In genomic region chr11:65439331-65440181, GRCh38 we compare ENCODE assay signal across 8 cellular contexts. TPM values are rescaled to one million over a fixed set of nuclear protein-coding genes. Genes with fewer than 3 reads are reported as not detected.
A peak's percentile ranks its signal among the peaks of the same experiment; 100 is the strongest.
DNase-seq lines count a peak whose midpoint lies in the region; ATAC-seq and TF ChIP-seq lines count a peak whose summit lies in the region.

No MANE protein-coding gene starts in this region.

- no peak overlapping the region for H3K4me3 ChIP-seq in ACC112 (ENCODE audit: low read depth, low read length)
- H3K4me3 ChIP-seq in brain microvascular endothelial cell (ENCODE audit: low read depth, low read length) = no peak overlapping the region

- peaks cover 48% of the 10 kb centered on the region for H3K79me2 ChIP-seq in ACC112 (ENCODE audit: control insufficient read depth, insufficient read depth, low read length, unreplicated experiment)

- ATAC-seq in GM18873 (IDR thresholded peaks at IDR 0.05; ENCODE audit: low FRiP score, unreplicated experiment) = no peak

- peak overlapping the region; percentile 32 for H3K27ac ChIP-seq in ACC112 (ENCODE audit: low read depth, low read length)
- H3K27ac ChIP-seq in brain microvascular endothelial cell = peak overlapping the region; percentile 3

- peaks cover 40% of the 10 kb centered on the region for H3K36me3 ChIP-seq in ACC112 (ENCODE audit: insufficient read depth, low read length)
- peaks cover 69% of the 10 kb centered on the region for H3K36me3 ChIP-seq in brain microvascular endothelial cell (replicated peaks)

- no peak for TF ChIP-seq CTCF in brain microvascular endothelial cell (IDR thresholded peaks at IDR 0.05; ENCODE audit: low read depth, low read length, missing control alignments)

- in situ Hi-C loops in brain microvascular endothelial cell (cut with HindIII; ENCODE audit: low pct_ligation_motif_present, low sequenced_read_pairs) = no loop called here

- no peak overlapping the region for H2AFZ ChIP-seq in ACC112 (ENCODE audit: low read length, unreplicated experiment)

- peaks cover 27% of the 10 kb centered on the region for H3K4me1 ChIP-seq in ACC112 (ENCODE audit: control insufficient read depth, insufficient read depth, low read length, unreplicated experiment)

- H3K27me3 ChIP-seq in ACC112 (ENCODE audit: insufficient read depth, low read length) (no peaks in the 10 kb centered on the region), brain microvascular endothelial cell (replicated peaks) (no peaks in the 10 kb centered on the region)

- DNase-seq in LHCN-M2 (ENCODE audit: low read depth) (peak; percentile 39), brain microvascular endothelial cell (peak; percentile 34), myocyte (ENCODE audit: low read depth) (peak; percentile 45), HuH-7 (ENCODE audit: low spot score) (no peak), NCI-H1436 (lab: John Stamatoyannopoulos, UW) (no peak)
- DNase-seq in activated CD4-positive, alpha-beta T cell treated with anti-CD3 and anti-CD28 coated beads, Interleukin-2, amount 50 U/mL, for 4 hours = no peak

RNA-seq across cellular contexts. Expression of gene NEAT1, which starts 17.0 kb away (rescaled TPM):
- total RNA-seq in LHCN-M2 (2014; rRNA removed) (29.4 and 37.8 TPM in 2 replicates), myocyte (109 and 172 TPM in 2 replicates)
- polyA plus RNA-seq in LHCN-M2 (2012) = 88.5 TPM
- polyA plus RNA-seq in myocyte (2012) = 542 TPM

RNA-seq across cellular contexts. Expression of gene FRMD8, which starts 53.1 kb away (rescaled TPM):
- total RNA-seq in LHCN-M2 (2014; rRNA removed) (40.7 and 58.7 TPM in 2 replicates), myocyte (36.2 and 49.1 TPM in 2 replicates)
- polyA plus RNA-seq in LHCN-M2 (2012) = 19.7 TPM
- polyA plus RNA-seq in myocyte (2012) = 18.2 TPM

RNA-seq across cellular contexts. Expression of gene SLC25A45, which starts 57.1 kb away (rescaled TPM):
- total RNA-seq in LHCN-M2 (2014; rRNA removed) (1.4 and 2.3 TPM in 2 replicates), myocyte (2.9 and 4.6 TPM in 2 replicates)
- polyA plus RNA-seq in LHCN-M2 (2012) = 1.5 TPM
- polyA plus RNA-seq in myocyte (2012) = 5.7 TPM

RNA-seq across cellular contexts. Expression of gene MALAT1, which starts 59.3 kb away (rescaled TPM):
- total RNA-seq in LHCN-M2 (2014; rRNA removed) (1,575 and 2,461 TPM in 2 replicates), myocyte (5,859 and 8,069 TPM in 2 replicates)
- 343 TPM for polyA plus RNA-seq in LHCN-M2 (2012)
- 1,663 TPM for polyA plus RNA-seq in myocyte (2012)

Comparison
In these comparisons a context has a peak if more than half of its experiments do, and no peak if none do; other contexts are left out.
1. DNase-seq: peak in LHCN-M2 (single experiment), brain microvascular endothelial cell (single experiment) and myocyte (single experiment); none in HuH-7 (single experiment), activated CD4-positive, alpha-beta T cell treated with anti-CD3 and anti-CD28 coated beads, Interleukin-2, amount 50 U/mL, for 4 hours (0 of 2) and NCI-H1436 (single experiment).